Comparison of ENCODE assay signal across 1 cellular context in genomic region chr12:49397000-49397399, GRCh38.
TF ChIP-seq lines count a peak whose summit lies in the region.

No MANE protein-coding gene starts in this region.

TF ChIP-seq in K562, 482 proteins besides CTCF, POLR2A, EP300 and RAD21:
- TF ChIP-seq C11orf30 (IDR thresholded peaks at IDR 0.05; ENCODE audit: low read depth) (peak; percentile 73), ZNF398 (CRISPR knock-in tag; IDR thresholded peaks at IDR 0.05) (no peak), MAFG (tag; conservative IDR thresholded peaks at IDR 0.05) (peak; percentile 26; the same call in 1 of the 2 replicates), ZNF316 (IDR thresholded peaks at IDR 0.05) (peak; percentile 82)
